In genomic region chr22:28620244-28620922, GRCh38 we compare ENCODE assay signal across 16 cellular contexts. TPM values are rescaled to one million over a fixed set of nuclear protein-coding genes. Genes with fewer than 3 reads are reported as not detected.
DNase-seq lines count a peak whose midpoint lies in the region; ATAC-seq and TF ChIP-seq lines count a peak whose summit lies in the region.
"Had no signal": no experiment of that assay in that cellular context is flagged by ENCODE, and none has a peak within 500 bp of the region (broad histone marks: within the 10 kb centered on the region; RNA-seq: fewer than 3 reads in every experiment).

No MANE protein-coding gene starts in this region.

- ATAC-seq in right cardiac atrium: peak; percentile 48 to 68
- no peak for ATAC-seq in heart right ventricle
- ATAC-seq: A549 had no signal

- no peaks in the 10 kb centered on the region for H3K27me3 ChIP-seq in right cardiac atrium (ENCODE audit: control insufficient read depth, insufficient read depth)
- no peaks in the 10 kb centered on the region for H3K27me3 ChIP-seq in heart right ventricle
- H3K27me3 ChIP-seq in sigmoid colon: no peaks in the 10 kb centered on the region
- H3K27me3 ChIP-seq: Peyer's patch had no signal

- H3K36me3 ChIP-seq in heart right ventricle (no peaks in the 10 kb centered on the region), sigmoid colon (no peaks in the 10 kb centered on the region)
- H3K36me3 ChIP-seq: HAP-1, Peyer's patch had no signal

- TF ChIP-seq POLR2A in sigmoid colon (IDR thresholded peaks at IDR 0.05): no peak

- intact Hi-C loops in right cardiac atrium (cut with DNase I) (no loop called here), heart right ventricle (cut with DNase I) (no loop called here), sigmoid colon (cut with DNase I) (no loop called here)

- H3K4me3 ChIP-seq in right cardiac atrium (ENCODE audit: low read length) (no peak overlapping the region), heart right ventricle (no peak overlapping the region), fibroblast of villous mesenchyme (ENCODE audit: low read depth, low read length) (no peak overlapping the region), sigmoid colon (no peak overlapping the region)
- H3K4me3 ChIP-seq: A549, HAP-1, Peyer's patch had no signal

- no peak for TF ChIP-seq EP300 in sigmoid colon (IDR thresholded peaks at IDR 0.05)

- DNase-seq in right cardiac atrium (no peak), heart right ventricle (no peak), fibroblast of villous mesenchyme (ENCODE audit: low read depth) (peak; percentile 20), sigmoid colon (peak; percentile 62), Kasumi-1 (lab: John Stamatoyannopoulos, UW) (no peak), 8988T (no peak), dermis blood vessel endothelial cell (no peak), HuH-7.5 (ENCODE audit: low spot score) (no peak)
- DNase-seq: Caco-2, DMS53, NCI-H1436 treated with DMSO at 0.1 percent for 48 hours, NCI-H2081, NCI-H510A treated with DMSO at 0.1 percent for 48 hours, Peyer's patch had no signal

- no peak for TF ChIP-seq CTCF in heart right ventricle (IDR thresholded peaks at IDR 0.05)
- TF ChIP-seq CTCF in fibroblast of villous mesenchyme (IDR thresholded peaks at IDR 0.05; ENCODE audit: insufficient read depth, low read depth, low read length): no peak
- TF ChIP-seq CTCF in sigmoid colon (IDR thresholded peaks at IDR 0.05): no peak

- H3K27ac ChIP-seq in right cardiac atrium (ENCODE audit: low read length) (no peak overlapping the region), heart right ventricle (no peak overlapping the region), sigmoid colon (peak overlapping the region in 3 of 4 donors; percentile 19 to 27 (median 26))
- H3K27ac ChIP-seq: A549, Peyer's patch had no signal

- WGBS in right cardiac atrium: 55% methylated on average over 5 of the region's 5 CpGs
- whole genome bisulfite sequencing in heart right ventricle, 2 donors: 64 to 69% methylated on average over 5 of the region's 5 CpGs
- 59 to 73% methylated on average over 5 of the region's 5 CpGs for WGBS in sigmoid colon, 2 donors

- no peaks in the 10 kb centered on the region for H3K4me1 ChIP-seq in right cardiac atrium (ENCODE audit: control insufficient read depth, insufficient read depth, low read length)
- peaks cover 0 to 10% (median 0%) of the 10 kb centered on the region in 9 donors for H3K4me1 ChIP-seq in heart right ventricle
- no peaks in the 10 kb centered on the region for H3K4me1 ChIP-seq in sigmoid colon
- H3K4me1 ChIP-seq: A549, Caco-2, Peyer's patch had no signal

- H3K9me3 ChIP-seq in right cardiac atrium (ENCODE audit: control insufficient read depth, low read length) (no peaks in the 10 kb centered on the region), heart right ventricle (no peaks in the 10 kb centered on the region), sigmoid colon (no peaks in the 10 kb centered on the region)
- H3K9me3 ChIP-seq: A549, Caco-2, HAP-1, Peyer's patch had no signal

RNA-seq across cellular contexts. Expression of gene TTC28, which starts 59.3 kb away (rescaled TPM):
- total RNA-seq in right cardiac atrium: 10 to 100 TPM; 18.7 to 21.1 (median 19.0) TPM
- polyA plus RNA-seq in right cardiac atrium: 5.7 TPM
- total RNA-seq in heart right ventricle: 10 to 100 TPM in 9 of 10 donors, 1 to 10 TPM in 1; 9.9 to 27.7 (median 20.9) TPM
- 1 to 10 TPM; 2.1 to 6.4 TPM for polyA plus RNA-seq in heart right ventricle
- total RNA-seq in fibroblast of villous mesenchyme: 23.3 and 27.4 TPM in 2 replicates
- total RNA-seq in sigmoid colon: 100 to 1,000 TPM in 1 of 4 donors, 10 to 100 TPM in 3; 46.1 to 102 (median 63.2) TPM
- polyA plus RNA-seq in sigmoid colon: 1 to 10 TPM in 2 of 3 donors, under 1 TPM in 1; 0.23 to 4.6 (median 1.8) TPM
- total RNA-seq in dermis blood vessel endothelial cell: 27.2 and 44.4 TPM in 2 replicates

Comparison
In these comparisons a context has a peak if more than half of its experiments do, and no peak if none do; other contexts are left out.
1. ATAC-seq: peak in right cardiac atrium (2 of 2); none in heart right ventricle (0 of 8).
2. DNase-seq: peak in fibroblast of villous mesenchyme (single experiment) and sigmoid colon (single experiment); none in right cardiac atrium (0 of 3), heart right ventricle (0 of 2), Kasumi-1 (0 of 2), 8988T (single experiment), dermis blood vessel endothelial cell (single experiment) and HuH-7.5 (single experiment).
3. H3K27ac ChIP-seq: peak in sigmoid colon (3 of 4); none in right cardiac atrium (single experiment) and heart right ventricle (0 of 10).